In the genomic region with DNA sequence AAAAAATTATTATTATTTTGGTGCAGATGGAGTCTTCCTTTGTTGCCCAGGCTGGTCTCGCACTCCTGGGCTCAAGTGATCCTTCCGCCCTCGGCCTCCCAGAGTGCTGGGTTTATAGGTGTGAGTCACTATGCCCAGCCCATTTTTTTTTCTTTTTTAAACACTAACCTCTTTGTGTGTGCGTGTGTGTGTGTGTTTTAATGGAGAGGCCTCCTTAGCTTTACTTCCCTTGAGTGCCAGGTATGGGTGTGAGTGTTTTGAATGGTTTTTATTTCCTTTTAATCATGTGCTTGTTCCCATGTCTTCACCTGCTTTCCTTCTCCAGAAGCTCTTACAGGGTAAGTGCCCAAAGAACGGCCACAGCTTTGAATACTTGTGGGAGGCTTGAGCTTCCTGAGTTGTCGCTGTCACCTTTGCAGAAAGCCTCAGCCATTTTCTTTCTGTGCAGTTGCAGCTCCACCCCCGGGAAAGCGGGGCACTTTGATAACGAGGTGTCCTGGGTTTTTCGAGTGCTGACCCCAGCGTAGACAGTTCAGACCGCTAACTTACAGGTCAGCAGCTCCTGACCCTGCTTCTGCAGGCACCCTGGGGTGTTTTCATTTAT, we compare ENCODE assay signal across 12 cellular contexts. TPM values are rescaled to one million over a fixed set of nuclear protein-coding genes. Genes with fewer than 3 reads are reported as not detected.
DNase-seq lines count a peak whose midpoint lies in the region; TF ChIP-seq lines count a peak whose summit lies in the region.
"Had no signal": no experiment of that assay in that cellular context is flagged by ENCODE, and none has a peak within 500 bp of the region (broad histone marks: within the 10 kb centered on the region; RNA-seq: fewer than 3 reads in every experiment).

No MANE protein-coding gene starts in this region.

- H3K9ac ChIP-seq in neural progenitor cell: no peak overlapping the region

- H3K9me3 ChIP-seq in neural progenitor cell (ENCODE audit: low read depth): no peaks in the 10 kb centered on the region

- no peak overlapping the region for H3K4me3 ChIP-seq in neural progenitor cell

- H3K27ac ChIP-seq in caudate nucleus (ENCODE audit: low read depth, low read length): peak overlapping the region; percentile 8
- H3K27ac ChIP-seq in neural progenitor cell: no peak overlapping the region

- H3K27me3 Mint-ChIP-seq in neural progenitor cell (ENCODE audit: insufficient read depth, low read depth) (peaks cover 5% of the 10 kb centered on the region), mesothelial cell of epicardium (ENCODE audit: low read depth) (no peaks in the 10 kb centered on the region)
- H3K27me3 Mint-ChIP-seq: activated CD8-positive, alpha-beta memory T cell treated with anti-CD3 and anti-CD28 coated beads, Interleukin-2, amount 10 ng/mL, durations not matched to agents 7 days and 5 days had no signal

- peaks cover 43% of the 10 kb centered on the region for H3K4me1 Mint-ChIP-seq in neural progenitor cell
- peaks cover 13% of the 10 kb centered on the region for H3K4me1 Mint-ChIP-seq in mesothelial cell of epicardium
- H3K4me1 Mint-ChIP-seq: activated CD8-positive, alpha-beta memory T cell treated with anti-CD3 and anti-CD28 coated beads, Interleukin-2, amount 10 ng/mL, durations not matched to agents 7 days and 5 days had no signal

- H3K79me2 ChIP-seq in neural progenitor cell (ENCODE audit: low read depth): peaks cover 24% of the 10 kb centered on the region

- peaks cover 21% of the 10 kb centered on the region for H3F3A ChIP-seq in neural progenitor cell (ENCODE audit: low read depth)

- H2AFZ ChIP-seq in neural progenitor cell (replicated peaks): no peak overlapping the region

- no peak overlapping the region for H3K4me3 Mint-ChIP-seq in neural progenitor cell
- H3K4me3 Mint-ChIP-seq in mesothelial cell of epicardium: no peak overlapping the region
- H3K4me3 Mint-ChIP-seq: activated CD8-positive, alpha-beta memory T cell treated with anti-CD3 and anti-CD28 coated beads, Interleukin-2, amount 10 ng/mL, durations not matched to agents 7 days and 5 days had no signal

- H3K4me2 ChIP-seq in neural progenitor cell: no peak overlapping the region

- TF ChIP-seq CTCF in neural progenitor cell (IDR thresholded peaks at IDR 0.05): no peak
- no peak for TF ChIP-seq CTCF in mesothelial cell of epicardium (IDR thresholded peaks at IDR 0.05; ENCODE audit: unreplicated experiment)

- H3K27ac Mint-ChIP-seq in neural progenitor cell (peak overlapping the region; percentile 63), mesothelial cell of epicardium (no peak overlapping the region)
- H3K27ac Mint-ChIP-seq: activated CD8-positive, alpha-beta memory T cell treated with anti-CD3 and anti-CD28 coated beads, Interleukin-2, amount 10 ng/mL, durations not matched to agents 7 days and 5 days had no signal

- H3K27me3 ChIP-seq in neural progenitor cell: no peaks in the 10 kb centered on the region

- peak; percentile 83 for DNase-seq in Daoy (ENCODE audit: low read depth)
- DNase-seq in NCI-H2029 (lab: John Stamatoyannopoulos, UW): peak; percentile 72
- DNase-seq in caudate nucleus (lab: John Stamatoyannopoulos, UW): peak in 3 of 61 donors; percentile 1 to 13 (median 12)
- DNase-seq in neural progenitor cell (ENCODE audit: low spot score): peak; percentile 18
- DNase-seq in NOMO-1 treated with dmso at 0.1 percent for 144 hours (lab: John Stamatoyannopoulos, UW; ENCODE audit: unreplicated experiment): no peak
- no peak for DNase-seq in SKM-1 treated with dmso at 0.1 percent for 144 hours (lab: John Stamatoyannopoulos, UW; ENCODE audit: unreplicated experiment)
- no peak for DNase-seq in hypothalamus (lab: John Stamatoyannopoulos, UW)
- DNase-seq in mesothelial cell of epicardium (ENCODE audit: low spot score in 2 of 2, unreplicated experiment in 2 of 2): no peak
- DNase-seq: activated CD8-positive, alpha-beta memory T cell treated with anti-CD3 and anti-CD28 coated beads, Interleukin-2, amount 10 ng/mL, durations not matched to agents 7 days and 5 days; effector CD8-positive, alpha-beta T cell; mesendoderm; stimulated activated CD4-positive, alpha-beta T cell treated with anti-CD3 and anti-CD28 coated beads, Interleukin-4, amount 100 ng/mL, for 4 hours had no signal

- peaks cover 17% of the 10 kb centered on the region for H3K36me3 Mint-ChIP-seq in neural progenitor cell
- peaks cover 10% of the 10 kb centered on the region for H3K36me3 Mint-ChIP-seq in mesothelial cell of epicardium
- H3K36me3 Mint-ChIP-seq: activated CD8-positive, alpha-beta memory T cell treated with anti-CD3 and anti-CD28 coated beads, Interleukin-2, amount 10 ng/mL, durations not matched to agents 7 days and 5 days had no signal

- no peaks in the 10 kb centered on the region for H3K9me3 Mint-ChIP-seq in neural progenitor cell
- no peaks in the 10 kb centered on the region for H3K9me3 Mint-ChIP-seq in mesothelial cell of epicardium

- peaks cover 15% of the 10 kb centered on the region for H4K20me1 ChIP-seq in neural progenitor cell (ENCODE audit: low read depth)

- peaks cover 23% of the 10 kb centered on the region for H3K4me1 ChIP-seq in neural progenitor cell

- no peaks in the 10 kb centered on the region for H3K36me3 ChIP-seq in neural progenitor cell

RNA-seq across cellular contexts. Expression of a gene that starts 22.6 kb away (rescaled TPM):
- 27.2 and 30.1 TPM in 2 replicates for total RNA-seq in Daoy (2014; rRNA removed; shearing (Covaris generic))
- total RNA-seq in neural progenitor cell (ENCODE audit: low replicate concordance) (8.8 and 13.4 TPM in 2 replicates), mesothelial cell of epicardium (26.4 to 30.7 TPM (median 27.5 TPM) in 3 replicates)

Comparison
In these comparisons a context has a peak if more than half of its experiments do, and no peak if none do; other contexts are left out.
1. DNase-seq: peak in Daoy (single experiment), NCI-H2029 (single experiment) and neural progenitor cell (single experiment); none in NOMO-1 treated with dmso at 0.1 percent for 144 hours (single experiment), SKM-1 treated with dmso at 0.1 percent for 144 hours (single experiment), hypothalamus (0 of 51) and mesothelial cell of epicardium (0 of 2).